7 cellular contexts compared by ENCODE assay signal in the genomic region with DNA sequence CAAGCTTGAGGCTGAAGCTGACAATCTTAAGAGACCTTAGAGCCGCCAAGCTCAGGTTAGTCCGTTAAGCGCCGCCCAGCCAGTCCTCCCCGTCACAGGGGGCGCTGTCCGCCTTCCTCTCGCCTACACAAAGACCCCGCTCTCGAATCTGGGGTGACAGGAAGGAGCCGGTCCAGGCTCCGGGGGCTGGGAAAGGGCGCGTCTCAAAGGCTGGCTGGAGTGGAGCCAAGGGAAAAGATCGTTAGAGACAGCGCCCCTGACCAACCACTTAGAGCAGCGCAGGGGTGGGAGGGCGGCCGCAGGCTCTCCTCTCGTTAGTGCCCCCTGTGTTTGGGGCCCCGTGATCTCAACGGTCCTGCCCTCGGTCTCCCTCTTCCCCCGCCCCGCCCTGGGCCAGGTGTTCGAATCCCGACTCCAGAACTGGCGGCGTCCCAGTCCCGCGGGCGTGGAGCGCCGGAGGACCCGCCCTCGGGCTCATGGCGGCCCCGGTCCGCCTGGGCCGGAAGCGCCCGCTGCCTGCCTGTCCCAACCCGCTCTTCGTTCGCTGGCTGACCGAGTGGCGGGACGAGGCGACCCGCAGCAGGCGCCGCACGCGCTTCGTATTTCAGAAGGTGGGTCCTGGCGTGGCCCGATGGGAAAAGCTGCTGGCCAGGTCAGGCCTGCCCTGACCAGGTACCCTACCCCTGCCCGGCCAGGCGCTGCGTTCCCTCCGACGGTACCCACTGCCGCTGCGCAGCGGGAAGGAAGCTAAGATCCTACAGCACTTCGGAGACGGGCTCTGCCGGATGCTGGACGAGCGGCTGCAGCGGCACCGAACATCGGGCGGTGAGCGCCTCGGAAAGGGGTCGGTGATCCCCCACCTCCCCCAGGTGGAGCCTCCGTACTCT. TPM values are rescaled to one million over a fixed set of nuclear protein-coding genes. Genes with fewer than 3 reads are reported as not detected.
DNase-seq lines count a peak whose midpoint lies in the region; ATAC-seq and TF ChIP-seq lines count a peak whose summit lies in the region.

A gene with protein sequence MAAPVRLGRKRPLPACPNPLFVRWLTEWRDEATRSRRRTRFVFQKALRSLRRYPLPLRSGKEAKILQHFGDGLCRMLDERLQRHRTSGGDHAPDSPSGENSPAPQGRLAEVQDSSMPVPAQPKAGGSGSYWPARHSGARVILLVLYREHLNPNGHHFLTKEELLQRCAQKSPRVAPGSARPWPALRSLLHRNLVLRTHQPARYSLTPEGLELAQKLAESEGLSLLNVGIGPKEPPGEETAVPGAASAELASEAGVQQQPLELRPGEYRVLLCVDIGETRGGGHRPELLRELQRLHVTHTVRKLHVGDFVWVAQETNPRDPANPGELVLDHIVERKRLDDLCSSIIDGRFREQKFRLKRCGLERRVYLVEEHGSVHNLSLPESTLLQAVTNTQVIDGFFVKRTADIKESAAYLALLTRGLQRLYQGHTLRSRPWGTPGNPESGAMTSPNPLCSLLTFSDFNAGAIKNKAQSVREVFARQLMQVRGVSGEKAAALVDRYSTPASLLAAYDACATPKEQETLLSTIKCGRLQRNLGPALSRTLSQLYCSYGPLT (plus strand): TSS at position 156 of the 887 bp plus-strand sequence. CDS start 321 bp downstream, at position 477.

- POLR2A ChIA-PET in activated CD8-positive, alpha-beta T cell treated with anti-CD3 and anti-CD28 coated beads, Interleukin-2, amount 10 ng/mL, durations not matched to agents 7 days and 5 days (lab: Charles Lee): interaction anchor here (0.6 to 15.9 kb wide), 22 partner anchors 11 to 363 kb away, joined by 3 to 305 read pairs (median 4); a partner anchor contains a TSS

- H3K27me3 Mint-ChIP-seq in activated CD8-positive, alpha-beta T cell treated with anti-CD3 and anti-CD28 coated beads, Interleukin-2, amount 10 ng/mL, durations not matched to agents 7 days and 5 days (ENCODE audit: low read depth): no peaks in the 10 kb centered on the region

- peak within 1 kb of the TSS; percentile 89 for H3K4me3 Mint-ChIP-seq in activated CD8-positive, alpha-beta T cell treated with anti-CD3 and anti-CD28 coated beads, Interleukin-2, amount 10 ng/mL, durations not matched to agents 7 days and 5 days

- peak; percentile 100 for DNase-seq in HT-29 (ENCODE audit: low spot score)
- peak; percentile 68 for DNase-seq in NK-92 (lab: John Stamatoyannopoulos, UW; ENCODE audit: unreplicated experiment)
- DNase-seq in activated CD8-positive, alpha-beta T cell treated with anti-CD3 and anti-CD28 coated beads, Interleukin-2, amount 10 ng/mL, durations not matched to agents 7 days and 5 days: peak; percentile 98
- DNase-seq in ecto neural progenitor cell (ENCODE audit: low spot score): peak; percentile 97
- peak; percentile 97 for DNase-seq in lower lobe of right lung
- peak; percentile 87 to 97 (median 87) for DNase-seq in stimulated activated CD4-positive, alpha-beta T cell treated with anti-CD3 and anti-CD28 coated beads, TNF-alpha, amount 100 ng/mL, for 1 hour (ENCODE audit: low read depth in 3 of 3, low spot score in 1 of 3)

- H3K4me1 Mint-ChIP-seq in activated CD8-positive, alpha-beta T cell treated with anti-CD3 and anti-CD28 coated beads, Interleukin-2, amount 10 ng/mL, durations not matched to agents 7 days and 5 days (ENCODE audit: low read depth): peaks cover 53% of the 10 kb centered on the region

- H3K36me3 Mint-ChIP-seq in activated CD8-positive, alpha-beta T cell treated with anti-CD3 and anti-CD28 coated beads, Interleukin-2, amount 10 ng/mL, durations not matched to agents 7 days and 5 days (ENCODE audit: low read depth): peaks cover 64% of the 10 kb centered on the region

- H3K4me3 ChIP-seq in lower lobe of right lung: peak within 1 kb of the TSS; percentile 92

- H3K36me3 ChIP-seq in lower lobe of right lung: peaks cover 49% of the 10 kb centered on the region

- H3K27ac Mint-ChIP-seq in activated CD8-positive, alpha-beta T cell treated with anti-CD3 and anti-CD28 coated beads, Interleukin-2, amount 10 ng/mL, durations not matched to agents 7 days and 5 days: peak within 1 kb of the TSS; percentile 97

- H3K4me1 ChIP-seq in lower lobe of right lung: peaks cover 49% of the 10 kb centered on the region

- peak; percentile 73 for TF ChIP-seq POLR2A in GM18505 (IDR thresholded peaks at IDR 0.05; ENCODE audit: borderline replicate concordance, extremely low read depth, insufficient read depth, insufficient read length)

- peak within 1 kb of the TSS; percentile 98 for H3K27ac ChIP-seq in lower lobe of right lung

- H3K9me3 Mint-ChIP-seq in activated CD8-positive, alpha-beta T cell treated with anti-CD3 and anti-CD28 coated beads, Interleukin-2, amount 10 ng/mL, durations not matched to agents 7 days and 5 days (ENCODE audit: insufficient read depth): no peaks in the 10 kb centered on the region

- peak; percentile 22 for ATAC-seq in GM18505 (IDR thresholded peaks at IDR 0.05; ENCODE audit: unreplicated experiment)
- ATAC-seq in activated CD8-positive, alpha-beta T cell treated with anti-CD3 and anti-CD28 coated beads, Interleukin-2, amount 10 ng/mL, durations not matched to agents 7 days and 5 days: peak; percentile 34
- peak; percentile 79 to 82 for ATAC-seq in lower lobe of right lung

- no peaks in the 10 kb centered on the region for H3K9me3 ChIP-seq in lower lobe of right lung

- H3K27me3 ChIP-seq in lower lobe of right lung (ENCODE audit: low read depth): no peaks in the 10 kb centered on the region

- intact Hi-C loops in lower lobe of right lung (cut with DNase I): no loop called here

- TF ChIP-seq CTCF in lower lobe of right lung (IDR thresholded peaks at IDR 0.05): peak; percentile 86

- CTCF ChIA-PET in activated CD8-positive, alpha-beta T cell treated with anti-CD3 and anti-CD28 coated beads, Interleukin-2, amount 10 ng/mL, durations not matched to agents 7 days and 5 days (lab: Charles Lee): interaction anchor here (0.7 to 18.4 kb wide), 37 partner anchors 10 to 407 kb away, joined by 3 to 584 read pairs (median 4); a partner anchor contains a TSS

RNA-seq across cellular contexts. Expression of the gene that starts here (rescaled TPM):
- 118 and 143 TPM in 2 replicates for total RNA-seq in HT-29 (2014; rRNA removed; shearing (Covaris generic))
- 100 to 1,000 TPM; 106 to 111 TPM for total RNA-seq in activated CD8-positive, alpha-beta T cell treated with anti-CD3 and anti-CD28 coated beads, Interleukin-2, amount 10 ng/mL, durations not matched to agents 7 days and 5 days
- 52.8 TPM for total RNA-seq in lower lobe of right lung

Comparison
In these comparisons a context has a peak if more than half of its experiments do, and no peak if none do; other contexts are left out.
1. Peak in every context shown above with its lines: DNase-seq, ATAC-seq, H3K4me3 ChIP-seq and H3K27ac ChIP-seq.
2. ATAC-seq: peak in every context shown above with its lines; median percentile 80 in lower lobe of right lung; 34 in activated CD8-positive, alpha-beta T cell treated with anti-CD3 and anti-CD28 coated beads, Interleukin-2, amount 10 ng/mL, durations not matched to agents 7 days and 5 days; 22 in GM18505.